15 cellular contexts compared by ENCODE assay signal in genomic region chr18:78743078-78743477, GRCh38.
"Had no signal": no experiment of that assay in that cellular context is flagged by ENCODE, and none has a peak within 500 bp of the region (broad histone marks: within the 10 kb centered on the region; RNA-seq: fewer than 3 reads in every experiment).

No MANE protein-coding gene starts in this region.

- H3K27ac ChIP-seq: colonic mucosa, foreskin keratinocyte, hepatocyte, right atrium auricular region, testis, tibial nerve, upper lobe of right lung had no signal

- H3K27me3 ChIP-seq: colonic mucosa, foreskin keratinocyte, right atrium auricular region, testis, tibial nerve, upper lobe of right lung had no signal

- H2AFZ ChIP-seq: hepatocyte had no signal

- H3K79me2 ChIP-seq: hepatocyte had no signal

- ATAC-seq: foreskin keratinocyte had no signal

- H3K4me3 ChIP-seq: colonic mucosa, hepatocyte, right atrium auricular region, smooth muscle cell, testis, tibial nerve, upper lobe of right lung had no signal

- H3K4me1 ChIP-seq: colonic mucosa, foreskin keratinocyte, right atrium auricular region, testis, tibial nerve, upper lobe of right lung had no signal

- H3K4me2 ChIP-seq: hepatocyte, smooth muscle cell had no signal

- H3K36me3 ChIP-seq: colonic mucosa, right atrium auricular region, tibial nerve, upper lobe of right lung had no signal

- FAIRE-seq: endothelial cell of umbilical vein had no signal

- DNase-seq: colonic mucosa; effector CD4-positive, alpha-beta T cell; erythroblast; foreskin keratinocyte; kidney glomerular epithelial cell; natural killer cell; stimulated activated CD4-positive, alpha-beta T cell treated with anti-CD3 and anti-CD28 coated beads, Interleukin-4, amount 100 ng/mL, for 1 hour; stimulated activated CD8-positive, alpha-beta memory T cell treated with anti-CD3 and anti-CD28 coated beads, Interleukin-4, amount 100 ng/mL, for 48 hours; testis; upper lobe of right lung had no signal

- H3K9me3 ChIP-seq: colonic mucosa, right atrium auricular region, testis, upper lobe of right lung had no signal
